14 cellular contexts compared by ENCODE assay signal in genomic region chr3:124779751-124780191, GRCh38. TPM values are rescaled to one million over a fixed set of nuclear protein-coding genes. Genes with fewer than 3 reads are reported as not detected.
DNase-seq lines count a peak whose midpoint lies in the region; ATAC-seq and TF ChIP-seq lines count a peak whose summit lies in the region.
"Had no signal": no experiment of that assay in that cellular context is flagged by ENCODE, and none has a peak within 500 bp of the region (broad histone marks: within the 10 kb centered on the region; RNA-seq: fewer than 3 reads in every experiment).

No MANE protein-coding gene starts in this region.

- H3K9me3 Mint-ChIP-seq in naive thymus-derived CD4-positive, alpha-beta T cell: no peaks in the 10 kb centered on the region

- no TSS peak for BruUV-seq in mammary epithelial cell (replicated peaks; lab: Mats Ljungman, UMichigan)

- dilution Hi-C loops in mammary epithelial cell (cut with HindIII; ENCODE audit: low sequenced_read_pairs): no loop called here

- H3K9ac ChIP-seq in mammary epithelial cell (ENCODE audit: insufficient read depth, low read length): no peak overlapping the region

- H3K4me1 Mint-ChIP-seq in naive thymus-derived CD4-positive, alpha-beta T cell: peaks cover 0 to 13% (median 7%) of the 10 kb centered on the region in 7 donors

- H3K27me3 ChIP-seq in breast epithelium (no peaks in the 10 kb centered on the region), mammary epithelial cell (ENCODE audit: insufficient read depth, low read length) (no peaks in the 10 kb centered on the region), right cardiac atrium (ENCODE audit: control insufficient read depth, insufficient read depth) (no peaks in the 10 kb centered on the region), uterus (no peaks in the 10 kb centered on the region)
- no peaks in the 10 kb centered on the region for H3K27me3 ChIP-seq in naive thymus-derived CD4-positive, alpha-beta T cell (ENCODE audit: control insufficient read depth in 2 of 2, insufficient read depth in 2 of 2, low read length in 2 of 2)

- POLR2A ChIA-PET in naive thymus-derived CD4-positive, alpha-beta T cell (lab: Charles Lee): no interaction called here

- H3K9me3 ChIP-seq in breast epithelium: no peaks in the 10 kb centered on the region
- H3K9me3 ChIP-seq in mammary epithelial cell (replicated peaks; ENCODE audit: insufficient read depth, low read length): no peaks in the 10 kb centered on the region
- no peaks in the 10 kb centered on the region for H3K9me3 ChIP-seq in right cardiac atrium (ENCODE audit: control insufficient read depth, low read length)
- H3K9me3 ChIP-seq in uterus: no peaks in the 10 kb centered on the region
- H3K9me3 ChIP-seq in naive thymus-derived CD4-positive, alpha-beta T cell (ENCODE audit: control insufficient read depth in 2 of 3, low read length in 3 of 3): no peaks in the 10 kb centered on the region

- TF ChIP-seq CTCF in breast epithelium (IDR thresholded peaks at IDR 0.05) (no peak), mammary epithelial cell (conservative IDR thresholded peaks at IDR 0.05 in 1 of 2, IDR thresholded peaks at IDR 0.05 in 1 of 2; ENCODE audit: extremely low read depth in 1 of 2, insufficient read depth in 1 of 2, low read depth in 1 of 2, low read length in 2 of 2) (no peak), uterus (IDR thresholded peaks at IDR 0.05) (no peak)

- 72% methylated on average over 7 of the region's 9 CpGs for WGBS in mammary epithelial cell (ENCODE audit: low coverage, missing lambda C conversion rate)
- WGBS in right cardiac atrium: 47% methylated on average over 9 of the region's 9 CpGs

- intact Hi-C loops in breast epithelium (cut with DNase I; ENCODE audit: low total_unique reads) (no loop called here), mammary epithelial cell (cut with micrococcal nuclease) (no loop called here), right cardiac atrium (cut with DNase I) (no loop called here), posterior vena cava (cut with DNase I) (loop anchor here in 1 of 2 donors (5.0 kb wide), 1 partner anchor 108 kb away; the partner anchor contains the start of gene ITGB5), uterus (cut with DNase I; ENCODE audit: low total_unique reads) (no loop called here)
- intact Hi-C loops in naive thymus-derived CD4-positive, alpha-beta T cell (cut with micrococcal nuclease): no loop called here

- peak overlapping the region in 2 of 3 donors; percentile 21 to 56 for H3K4me3 ChIP-seq in breast epithelium
- H3K4me3 ChIP-seq in mammary epithelial cell (replicated peaks in 1 of 3; ENCODE audit: insufficient read depth in 1 of 3, low read depth in 2 of 3, low read length in 3 of 3): no peak overlapping the region
- H3K4me3 ChIP-seq in right cardiac atrium (ENCODE audit: low read length): no peak overlapping the region
- no peak overlapping the region for H3K4me3 ChIP-seq in uterus
- no peak overlapping the region for H3K4me3 ChIP-seq in naive thymus-derived CD4-positive, alpha-beta T cell (ENCODE audit: low read length)

- H4K20me1 ChIP-seq in mammary epithelial cell (ENCODE audit: insufficient read depth, low read length): no peaks in the 10 kb centered on the region

- peak in 1 of 2 donors; percentile 41 for DNase-seq in breast epithelium (ENCODE audit: low spot score in 2 of 2)
- no peak for DNase-seq in mammary epithelial cell
- peak in 1 of 3 donors; percentile 67 for DNase-seq in right cardiac atrium
- peak; percentile 72 for DNase-seq in posterior vena cava (ENCODE audit: low spot score)
- no peak for DNase-seq in uterus
- DNase-seq in NCI-H1930 (lab: John Stamatoyannopoulos, UW): no peak
- DNase-seq in naive thymus-derived CD4-positive, alpha-beta T cell: no peak
- DNase-seq in NCI-H446 treated with DMSO at 0.1 percent for 48 hours (lab: John Stamatoyannopoulos, UW): no peak
- DNase-seq: 8988T; activated CD4-positive, alpha-beta T cell treated with anti-CD3 and anti-CD28 coated beads for 48 hours; DMS 273 treated with DMSO at 0.1 percent for 48 hours; NCI-H1436; occipital lobe; T-helper 1 cell had no signal

- TF ChIP-seq POLR2A in breast epithelium (IDR thresholded peaks at IDR 0.05) (no peak), uterus (IDR thresholded peaks at IDR 0.05) (no peak)

- no peak overlapping the region for H3K27ac Mint-ChIP-seq in naive thymus-derived CD4-positive, alpha-beta T cell

- H2AFZ ChIP-seq in mammary epithelial cell (ENCODE audit: low read depth, low read length): no peak overlapping the region

- H3K36me3 ChIP-seq in breast epithelium (no peaks in the 10 kb centered on the region), mammary epithelial cell (ENCODE audit: insufficient read depth, low read length) (no peaks in the 10 kb centered on the region), uterus (no peaks in the 10 kb centered on the region)
- no peaks in the 10 kb centered on the region for H3K36me3 ChIP-seq in naive thymus-derived CD4-positive, alpha-beta T cell (ENCODE audit: control insufficient read depth in 2 of 3, insufficient read depth in 3 of 3, low read length in 3 of 3)

- CTCF ChIA-PET in mammary epithelial cell (lab: Charles Lee; ENCODE audit: low non-redundant PET): no interaction called here
- CTCF ChIA-PET in naive thymus-derived CD4-positive, alpha-beta T cell (lab: Charles Lee): interaction anchor here (0.7 to 1.1 kb wide), 2 partner anchors 8 to 9 kb away, joined by 3 read pairs; no protein-coding TSS in a partner anchor

- peaks cover 0 to 20% (median 7%) of the 10 kb centered on the region in 5 donors for H3K27me3 Mint-ChIP-seq in naive thymus-derived CD4-positive, alpha-beta T cell

- H3K27ac ChIP-seq in breast epithelium: peak overlapping the region; percentile 90 to 94
- no peak overlapping the region for H3K27ac ChIP-seq in mammary epithelial cell (ENCODE audit: insufficient read depth, low read depth, low read length)
- H3K27ac ChIP-seq in right cardiac atrium (ENCODE audit: low read length): peak overlapping the region; percentile 91
- peak overlapping the region; percentile 87 to 93 for H3K27ac ChIP-seq in uterus
- H3K27ac ChIP-seq in naive thymus-derived CD4-positive, alpha-beta T cell (ENCODE audit: low read depth, low read length): no peak overlapping the region

- H3K4me2 ChIP-seq in mammary epithelial cell (ENCODE audit: insufficient read depth, low read depth, low read length): no peak overlapping the region

- peak; percentile 12 to 15 for ATAC-seq in right cardiac atrium
- ATAC-seq in naive thymus-derived CD4-positive, alpha-beta T cell: no peak

- peaks cover 18% of the 10 kb centered on the region for H3K79me2 ChIP-seq in mammary epithelial cell (ENCODE audit: insufficient read depth, low read length)

- H3K4me1 ChIP-seq in breast epithelium (peaks cover 24 to 34% of the 10 kb centered on the region in 2 donors), mammary epithelial cell (ENCODE audit: insufficient read depth, low read length) (peaks cover 22% of the 10 kb centered on the region), right cardiac atrium (ENCODE audit: control insufficient read depth, insufficient read depth, low read length) (peaks cover 24% of the 10 kb centered on the region), uterus (peaks cover 7 to 23% of the 10 kb centered on the region in 2 donors)
- no peaks in the 10 kb centered on the region for H3K4me1 ChIP-seq in naive thymus-derived CD4-positive, alpha-beta T cell (ENCODE audit: control insufficient read depth in 2 of 2, insufficient read depth in 2 of 2, low read length in 2 of 2)

- in situ Hi-C loops in mammary epithelial cell (cut with MboI; ENCODE audit: low sequenced_read_pairs in 2 of 2): no loop called here

- no peak overlapping the region for H3K4me3 Mint-ChIP-seq in naive thymus-derived CD4-positive, alpha-beta T cell

- no peaks in the 10 kb centered on the region for H3K36me3 Mint-ChIP-seq in naive thymus-derived CD4-positive, alpha-beta T cell

RNA-seq across cellular contexts. Expression of gene UMPS, which starts 49.5 kb away (rescaled TPM):
- total RNA-seq in breast epithelium: 10 to 100 TPM; 18.4 to 34.1 (median 28.0) TPM
- 10 to 100 TPM; 28.2 to 41.6 TPM for total RNA-seq in mammary epithelial cell
- 58.2 TPM for polyA plus RNA-seq in mammary epithelial cell
- polyA minus RNA-seq in mammary epithelial cell: 22.9 TPM
- total RNA-seq in right cardiac atrium: 10 to 100 TPM in 3 of 4 donors, 1 to 10 TPM in 1; 9.6 to 12.8 (median 10.6) TPM
- polyA plus RNA-seq in right cardiac atrium: 4.2 TPM
- 10 to 100 TPM; 15.5 to 16.1 TPM for total RNA-seq in posterior vena cava
- 10 to 100 TPM in 3 of 4 donors, 1 to 10 TPM in 1; 5.4 to 54.8 (median 19.9) TPM for total RNA-seq in uterus
- 10 to 100 TPM; 13.2 to 34.8 (median 24.8) TPM for total RNA-seq in naive thymus-derived CD4-positive, alpha-beta T cell
- 10 to 100 TPM; 22.8 to 41.8 TPM for polyA plus RNA-seq in naive thymus-derived CD4-positive, alpha-beta T cell

Comparison
In these comparisons a context has a peak if more than half of its experiments do, and no peak if none do; other contexts are left out.
1. H3K27ac ChIP-seq: peak in breast epithelium (2 of 2), right cardiac atrium (single experiment) and uterus (2 of 2); none in mammary epithelial cell (single experiment) and naive thymus-derived CD4-positive, alpha-beta T cell (single experiment).
2. H3K4me3 ChIP-seq: peak in breast epithelium (2 of 3); none in mammary epithelial cell (0 of 3), right cardiac atrium (single experiment), uterus (0 of 2) and naive thymus-derived CD4-positive, alpha-beta T cell (single experiment).